ENCODE assay signal across 8 cellular contexts in the genomic region with DNA sequence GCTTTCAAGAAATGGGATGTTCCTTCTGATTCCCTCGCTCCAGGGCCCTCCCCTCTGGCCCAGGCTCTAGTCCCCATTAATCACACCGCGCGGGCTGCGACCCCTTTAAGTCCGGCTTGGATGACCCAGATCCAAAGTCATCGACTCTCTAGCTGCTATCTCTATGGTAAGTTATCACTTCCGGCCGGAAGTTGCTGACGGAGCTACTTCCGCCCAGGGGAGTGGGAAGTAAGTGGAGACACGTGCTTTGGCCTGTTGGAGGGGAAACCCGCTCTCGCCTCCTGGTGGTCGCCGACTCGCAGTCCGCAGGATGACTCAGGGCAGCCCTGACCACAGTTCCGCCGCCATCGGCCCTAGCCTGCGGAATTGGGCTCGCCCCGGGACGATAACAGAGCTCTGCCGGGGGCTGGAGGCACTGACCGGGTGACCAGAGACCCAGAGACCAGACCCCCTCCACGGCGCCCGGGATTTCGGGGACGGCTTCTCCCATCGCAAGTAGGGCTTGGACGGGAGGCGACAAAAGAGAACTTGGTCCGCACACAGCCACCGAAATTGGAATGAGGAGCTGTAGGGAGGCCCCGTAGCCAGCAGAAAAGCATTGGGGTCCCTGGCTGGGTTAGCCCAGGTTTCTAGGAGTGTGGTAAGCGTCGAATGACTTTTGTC. TPM values are rescaled to one million over a fixed set of nuclear protein-coding genes. Genes with fewer than 3 reads are reported as not detected.
DNase-seq lines count a peak whose midpoint lies in the region; TF ChIP-seq lines count a peak whose summit lies in the region.

No MANE protein-coding gene starts in this region.

- peaks cover 1% of the 10 kb centered on the region; the same call in 1 of the 2 replicates for H3K27me3 Mint-ChIP-seq in HFFc6 (ENCODE audit: insufficient read depth)

- peak overlapping the region; percentile 98 for H3K4me3 Mint-ChIP-seq in HFFc6

- no peaks in the 10 kb centered on the region for H3K9me3 Mint-ChIP-seq in HFFc6

- peak overlapping the region; percentile 87 for H3K27ac Mint-ChIP-seq in HFFc6

- peaks cover 33% of the 10 kb centered on the region for H3K4me1 Mint-ChIP-seq in HFFc6 (ENCODE audit: low read depth)

- DNase-seq in GM10248 (ENCODE audit: extremely low spot score) (peak; percentile 90), HFFc6 (peak; percentile 97), NAMALWA (ENCODE audit: low spot score) (peak; percentile 97), SK-MEL-5 (ENCODE audit: low read depth, low spot score) (peak; percentile 100), glomerular endothelial cell (ENCODE audit: extremely low read depth, low read depth, low spot score) (peak; percentile 78), occipital lobe (lab: John Stamatoyannopoulos, UW) (peak; percentile 91)
- DNase-seq in activated naive CD4-positive, alpha-beta T cell treated with anti-CD3 and anti-CD28 coated beads, Interleukin-2, amount 50 U/mL, for 16 hours = peak; percentile 84

- TF ChIP-seq CTCF in GM10248 (IDR thresholded peaks at IDR 0.05; ENCODE audit: control extremely low read depth, extremely low read depth, low read depth, missing control alignments) (peak; percentile 74), HFFc6 (IDR thresholded peaks at IDR 0.05) (peak; percentile 88)

- CTCF ChIA-PET in GM10248 (lab: Yijun Ruan, JAX) = interaction anchor here (0.7 to 3.0 kb wide), 33 partner anchors 10 to 735 kb away, joined by 3 to 21 read pairs (median 4); a partner anchor contains a TSS

- peaks cover 24% of the 10 kb centered on the region for H3K36me3 Mint-ChIP-seq in HFFc6 (ENCODE audit: low read depth)

- POLR2A ChIA-PET in GM10248 (lab: Yijun Ruan, JAX) = no interaction called here

- in situ Hi-C loops in SK-MEL-5 (cut with HindIII; ENCODE audit: low pct_unique_long_range_greater_than_20kb, low sequenced_read_pairs) = no loop called here

- peak overlapping the region; percentile 51 for H3K27ac ChIP-seq in temporal lobe (ENCODE audit: low read depth, low read length)

RNA-seq across cellular contexts. Expression of a gene that starts 52.2 kb away (rescaled TPM):
- total RNA-seq in HFFc6 (2021; fragmentation: NEBNext Ultra II Directional; extraction: Animal tissue kit (Norgen Biotek cat#: 25700)) = 10 to 100 TPM; 63.0 to 91.4 (median 75.0) TPM
- total RNA-seq in SK-MEL-5 (2014; rRNA removed; shearing (Covaris generic)) = 85.3 and 89.0 TPM in 2 replicates
- 80.6 and 98.9 TPM in 2 replicates for polyA plus RNA-seq in SK-MEL-5 (2015; cell fraction: cytosol; rRNA removed)
- polyA plus RNA-seq in SK-MEL-5 (2015; cell fraction: nucleus; rRNA removed) = 43.4 and 64.3 TPM in 2 replicates
- total RNA-seq in glomerular endothelial cell (604 and 637 TPM in 2 replicates), occipital lobe (66.9 TPM), temporal lobe (80.4 TPM)

Comparison
In these comparisons a context has a peak if more than half of its experiments do, and no peak if none do; other contexts are left out.
1. Peak in every context shown above with its lines: DNase-seq and H3K27ac ChIP-seq.